In genomic region chr17:76383645-76384221, GRCh38 we compare ENCODE assay signal across 8 cellular contexts. TPM values are rescaled to one million over a fixed set of nuclear protein-coding genes. Genes with fewer than 3 reads are reported as not detected.
DNase-seq lines count a peak whose midpoint lies in the region; ATAC-seq and TF ChIP-seq lines count a peak whose summit lies in the region.

No MANE protein-coding gene starts in this region.

- H3K4me3 ChIP-seq in AG04449 (ENCODE audit: low read depth, low read length) (peak overlapping the region; percentile 76), mesodermal cell (ENCODE audit: extremely low read depth, insufficient read depth, low read length, poor library complexity, severe bottlenecking) (peak overlapping the region; percentile 59), stomach smooth muscle (ENCODE audit: low read length in 2 of 2) (peak overlapping the region; percentile 63 to 73)

- H3K27ac ChIP-seq in mesodermal cell (ENCODE audit: low read depth, low read length, severe bottlenecking) (peak overlapping the region; percentile 93), stomach smooth muscle (ENCODE audit: low read length) (no peak overlapping the region)

- TF ChIP-seq CTCF in AG04449 (IDR thresholded peaks at IDR 0.05; ENCODE audit: insufficient read depth, low read length, missing control alignments) = peak; percentile 30

- H3K9ac ChIP-seq in stomach smooth muscle (ENCODE audit: low read length in 2 of 2) = peak overlapping the region in 1 of 2 donors; percentile 59

- POLR2A ChIA-PET in AG04449 (lab: Yijun Ruan, JAX) = interaction anchor here (4.7 to 6.0 kb wide), 2 partner anchors 14 to 31 kb away, joined by 37 to 47 read pairs; partner anchors contain the start of gene PRPSAP1

- CTCF ChIA-PET in AG04449 (lab: Yijun Ruan, JAX) = interaction anchor here (0.6 to 32.3 kb wide), 14 partner anchors 10 to 479 kb away, joined by 3 to 851 read pairs (median 17); partner anchors contain the start of genes MRPL38, PRPSAP1 and QRICH2

- peaks cover 7 to 28% of the 10 kb centered on the region in 2 donors for H3K27me3 ChIP-seq in stomach smooth muscle (ENCODE audit: control insufficient read depth in 1 of 2, insufficient read depth in 2 of 2, low read length in 2 of 2)

- H3K9me3 ChIP-seq in mesodermal cell (ENCODE audit: control insufficient read depth, low read length) = no peaks in the 10 kb centered on the region
- no peaks in the 10 kb centered on the region for H3K9me3 ChIP-seq in stomach smooth muscle (ENCODE audit: control insufficient read depth in 2 of 2, low read length in 2 of 2)

- WGBS in mesodermal cell (ENCODE audit: insufficient coverage in 2 of 2), 2 experiments = 0 to 1% methylated on average over 25 to 48 of the region's 58 CpGs

- peaks cover 16% of the 10 kb centered on the region for H3K4me1 ChIP-seq in mesodermal cell (ENCODE audit: control insufficient read depth, insufficient read depth, low read length, poor library complexity, severe bottlenecking)
- peaks cover 43% of the 10 kb centered on the region for H3K4me1 ChIP-seq in stomach smooth muscle (ENCODE audit: control insufficient read depth, insufficient read depth, low read length)

- peak; percentile 22 for ATAC-seq in GM18502 (IDR thresholded peaks at IDR 0.05; ENCODE audit: poor library complexity, unreplicated experiment)

- peaks cover 22% of the 10 kb centered on the region for H3K36me3 ChIP-seq in mesodermal cell (ENCODE audit: control insufficient read depth, insufficient read depth, low read length)
- H3K36me3 ChIP-seq in stomach smooth muscle (ENCODE audit: control insufficient read depth in 2 of 2, insufficient read depth in 2 of 2, low read length in 2 of 2) = no peaks in the 10 kb centered on the region

- DNase-seq in AG04449 (ENCODE audit: low read depth, low spot score) (no peak), HuH-7.5 (ENCODE audit: low spot score) (peak; percentile 68), NCI-H510A (lab: John Stamatoyannopoulos, UW) (no peak)
- peak; percentile 46 to 58 for DNase-seq in activated CD4-positive, alpha-beta T cell treated with anti-CD3 and anti-CD28 coated beads for 4 hours
- DNase-seq in effector CD4-positive, alpha-beta T cell = peak; percentile 11

RNA-seq across cellular contexts. Expression of gene SPHK1, which starts 0.7 kb away (rescaled TPM):
- 24.3 TPM for polyA plus RNA-seq in mesodermal cell (2013, experiment 1 of 2)
- polyA plus RNA-seq in mesodermal cell (2013, experiment 2 of 2) = 18.5 TPM

RNA-seq across cellular contexts. Expression of gene PRPSAP1, which starts 30.0 kb away (rescaled TPM):
- polyA plus RNA-seq in mesodermal cell (2013, experiment 1 of 2) = 65.4 TPM
- polyA plus RNA-seq in mesodermal cell (2013, experiment 2 of 2) = 62.5 TPM

Comparison
In these comparisons a context has a peak if more than half of its experiments do, and no peak if none do; other contexts are left out.
1. DNase-seq: peak in HuH-7.5 (single experiment), activated CD4-positive, alpha-beta T cell treated with anti-CD3 and anti-CD28 coated beads for 4 hours (2 of 2) and effector CD4-positive, alpha-beta T cell (single experiment); none in AG04449 (single experiment) and NCI-H510A (single experiment).
2. Peak in every context shown above with its lines, with median percentiles within 50 percentile points of each other: H3K4me3 ChIP-seq.